In genomic region chr9:37624073-37624472, GRCh38 we compare ENCODE assay signal across 23 cellular contexts. TPM values are rescaled to one million over a fixed set of nuclear protein-coding genes. Genes with fewer than 3 reads are reported as not detected.
DNase-seq lines count a peak whose midpoint lies in the region; ATAC-seq, FAIRE-seq and TF ChIP-seq lines count a peak whose summit lies in the region.
"Had no signal": no experiment of that assay in that cellular context is flagged by ENCODE, and none has a peak within 500 bp of the region (broad histone marks: within the 10 kb centered on the region; RNA-seq: fewer than 3 reads in every experiment).

No MANE protein-coding gene starts in this region.

- no peak for TF ChIP-seq RAD21 in H1 (IDR thresholded peaks at IDR 0.05 in 1 of 2, conservative IDR thresholded peaks at IDR 0.05 in 1 of 2; ENCODE audit: low read depth in 2 of 2, low read length in 2 of 2)

- H3K79me2 ChIP-seq in GM23338 (replicated peaks; ENCODE audit: insufficient read depth): no peaks in the 10 kb centered on the region
- no peaks in the 10 kb centered on the region for H3K79me2 ChIP-seq in H1 (ENCODE audit: control insufficient read depth in 1 of 2, insufficient read depth in 2 of 2, low read length in 2 of 2)

- no peak for TF ChIP-seq POLR2A in H1 (IDR thresholded peaks at IDR 0.05; ENCODE audit: control extremely low read depth in 1 of 2, low read depth in 2 of 2, low read length in 2 of 2)

- H3K4me2 ChIP-seq in GM23338: peak overlapping the region; percentile 64
- peak overlapping the region; percentile 2 to 18; a peak in 2 of 4 replicates for H3K4me2 ChIP-seq in H1 (ENCODE audit: insufficient read depth in 1 of 2, low read depth in 2 of 2, low read length in 2 of 2)

- no peaks in the 10 kb centered on the region for H3K79me1 ChIP-seq in H1 (ENCODE audit: low read depth, low read length)

- no peak overlapping the region for H2BK5ac ChIP-seq in H1 (ENCODE audit: low read depth, low read length)

- peaks cover 30% of the 10 kb centered on the region for H3K4me1 Mint-ChIP-seq in GM23338
- no peaks in the 10 kb centered on the region for H3K4me1 Mint-ChIP-seq in activated T-cell treated with anti-CD3 and anti-CD28 coated beads, Interleukin-2, amount 50 U/mL, for 4 hours (ENCODE audit: low read depth)
- H3K4me1 Mint-ChIP-seq: CD4-positive, alpha-beta memory T cell had no signal

- H3F3A ChIP-seq in GM23338 (replicated peaks; ENCODE audit: low read depth): no peaks in the 10 kb centered on the region

- no peaks in the 10 kb centered on the region for H3K23me2 ChIP-seq in H1 (ENCODE audit: low read depth, low read length)

- no peak overlapping the region for H3K4ac ChIP-seq in H1 (replicated peaks; ENCODE audit: insufficient read length, low read depth, low read length)

- no peak overlapping the region for H3K23ac ChIP-seq in H1 (ENCODE audit: insufficient read length)

- ATAC-seq in GM23338 (peak; percentile 64), GM18858 (IDR thresholded peaks at IDR 0.05; ENCODE audit: unreplicated experiment) (no peak), left lobe of liver (no peak)
- no peak for ATAC-seq in activated naive CD4-positive, alpha-beta T cell treated with anti-CD3 and anti-CD28 coated beads, Interleukin-2, amount 50 U/mL, for 72 hours
- no peak for ATAC-seq in activated T-cell treated with anti-CD3 and anti-CD28 coated beads, Interleukin-2, amount 50 U/mL, for 4 hours
- ATAC-seq: HCT116 had no signal

- no peak overlapping the region for H4K5ac ChIP-seq in H1 (ENCODE audit: insufficient read length, low read depth, low read length)

- no peak overlapping the region for H3K18ac ChIP-seq in H1 (ENCODE audit: extremely low read depth, low read length)

- DNase-seq in GM23338 (ENCODE audit: low spot score) (peak; percentile 11), NCI-H146 (lab: John Stamatoyannopoulos, UW) (peak; percentile 88), SK-N-DZ (ENCODE audit: low spot score) (peak; percentile 29), H1 (ENCODE audit: low read depth in 1 of 2, low spot score in 2 of 2) (no peak), left lobe of liver (ENCODE audit: low spot score) (no peak)
- DNase-seq in activated naive CD4-positive, alpha-beta T cell treated with anti-CD3 and anti-CD28 coated beads, Interleukin-2, amount 50 U/mL, for 72 hours (ENCODE audit: low spot score in 2 of 2): no peak
- DNase-seq in activated T-cell treated with anti-CD3 and anti-CD28 coated beads, Interleukin-2, amount 50 U/mL, for 4 hours: no peak
- DNase-seq: C1 segment of cervical spinal cord; Calu3; CD4-positive, alpha-beta memory T cell; COR-L47; DMS53; DMS79 treated with DMSO at 0.1 percent for 48 hours; GF-D8; H9 had no signal

- no peak overlapping the region for H4K8ac ChIP-seq in H1 (ENCODE audit: extremely low read depth, insufficient read depth, low read length)

- H2AK5ac ChIP-seq in H1 (ENCODE audit: low read depth, low read length): no peak overlapping the region

- H2AFZ ChIP-seq in GM23338 (peak overlapping the region; percentile 45; the same call in 1 of the 2 replicates), H1 (ENCODE audit: low read length) (peak overlapping the region; percentile 48)

- no peak overlapping the region for H3K4me3 ChIP-seq in GM23338
- peak overlapping the region in 1 of 4 experiments; percentile 10; a peak in 2 of 8 replicates for H3K4me3 ChIP-seq in H1 (ENCODE audit: extremely low read depth in 1 of 4, insufficient read depth in 2 of 4, low read depth in 3 of 4, low read length in 4 of 4)

- no peak overlapping the region for H3K14ac ChIP-seq in H1 (ENCODE audit: insufficient read length)

- TF ChIP-seq CTCF in GM23338 (conservative IDR thresholded peaks at IDR 0.05; ENCODE audit: low read depth in 2 of 2) (no peak), H1 (IDR thresholded peaks at IDR 0.05; ENCODE audit: control extremely low read depth in 1 of 3, insufficient read depth in 1 of 3, low read depth in 1 of 3, low read length in 3 of 3) (no peak)

- no peak overlapping the region for H2BK120ac ChIP-seq in H1 (replicated peaks; ENCODE audit: low read depth, low read length)

- CTCF ChIA-PET in H1 (lab: Charles Lee; ENCODE audit: partially characterized antibody): interaction anchor here (0.6 to 1.7 kb wide), 6 partner anchors 8 to 279 kb away, joined by 3 to 4 read pairs (median 3); partner anchors contain the start of genes FRMPD1 and TOMM5

- H2BK15ac ChIP-seq in H1 (ENCODE audit: low read length): no peak overlapping the region

- H3K4me3 Mint-ChIP-seq in GM23338: no peak overlapping the region
- H3K4me3 Mint-ChIP-seq in activated T-cell treated with anti-CD3 and anti-CD28 coated beads, Interleukin-2, amount 50 U/mL, for 4 hours: no peak overlapping the region
- H3K4me3 Mint-ChIP-seq: CD4-positive, alpha-beta memory T cell had no signal

- H3K9me3 Mint-ChIP-seq in GM23338: no peaks in the 10 kb centered on the region
- H3K9me3 Mint-ChIP-seq in activated naive CD4-positive, alpha-beta T cell treated with anti-CD3 and anti-CD28 coated beads, Interleukin-2, amount 50 U/mL, for 72 hours: no peaks in the 10 kb centered on the region
- H3K9me3 Mint-ChIP-seq in activated T-cell treated with anti-CD3 and anti-CD28 coated beads, Interleukin-2, amount 50 U/mL, for 4 hours: no peaks in the 10 kb centered on the region
- H3K9me3 Mint-ChIP-seq: CD4-positive, alpha-beta memory T cell; H9 had no signal

- no peak overlapping the region for H2BK12ac ChIP-seq in H1 (ENCODE audit: low read depth, low read length)

- no peak overlapping the region for H3K9ac ChIP-seq in H1 (replicated peaks in 1 of 4; ENCODE audit: extremely low read depth in 1 of 4, low read depth in 3 of 4, low read length in 3 of 4)

- H3K36me3 ChIP-seq in GM23338 (ENCODE audit: insufficient read depth) (no peaks in the 10 kb centered on the region), H1 (ENCODE audit: control insufficient read depth in 2 of 4, insufficient read depth in 4 of 4, low read length in 3 of 4) (no peaks in the 10 kb centered on the region)

- H3K4me1 ChIP-seq in GM23338 (ENCODE audit: insufficient read depth) (peaks cover 15% of the 10 kb centered on the region), H1 (replicated peaks in 1 of 4; ENCODE audit: control insufficient read depth in 3 of 4, insufficient read depth in 4 of 4, low read length in 3 of 4) (peaks cover 0 to 3% (median 2%) of the 10 kb centered on the region in 4 experiments; a peak in 4 of 7 replicates)

- H3K27me3 ChIP-seq in GM23338 (ENCODE audit: insufficient read depth): no peaks in the 10 kb centered on the region
- H3K27me3 ChIP-seq in H1 (replicated peaks in 1 of 4; ENCODE audit: control insufficient read depth in 3 of 4, extremely low read depth in 1 of 4, insufficient read depth in 3 of 4, low read length in 3 of 4): no peaks in the 10 kb centered on the region

- POLR2A ChIA-PET in H1 (lab: Charles Lee; ENCODE audit: partially characterized antibody): no interaction called here

- no peak for FAIRE-seq in H1 (lab: Jason Lieb, UNC)
- FAIRE-seq: GM12891, GM18507 had no signal

- H3K9me2 ChIP-seq in GM23338 (ENCODE audit: insufficient read depth): no peaks in the 10 kb centered on the region

- WGBS in H1 (ENCODE audit: extremely low coverage in 1 of 2, insufficient coverage in 1 of 2, insufficient read length in 1 of 2, insufficient replicate concordance in 2 of 2, low coverage in 1 of 2, low lambda C conversion rate in 2 of 2, missing lambda C conversion rate in 1 of 2), 2 experiments: 56% methylated on average over 1 of the region's 1 CpG; no CpG with 5 or more reads in 1 of the 2 experiments

- no peak overlapping the region for H2BK20ac ChIP-seq in H1 (ENCODE audit: low read length)

- no peaks in the 10 kb centered on the region for H3K27me3 Mint-ChIP-seq in GM23338 (ENCODE audit: insufficient read depth, low read depth, poor library complexity)
- H3K27me3 Mint-ChIP-seq in activated T-cell treated with anti-CD3 and anti-CD28 coated beads, Interleukin-2, amount 50 U/mL, for 4 hours (ENCODE audit: low read depth): peaks cover 2% of the 10 kb centered on the region

- no peak overlapping the region for H3K27ac ChIP-seq in GM23338 (ENCODE audit: low read depth)
- no peak overlapping the region for H3K27ac ChIP-seq in H1 (ENCODE audit: low read depth, low read length)

- H3K56ac ChIP-seq in H1 (replicated peaks; ENCODE audit: insufficient read length, low read depth, low read length): no peak overlapping the region

- TF ChIP-seq EP300 in H1 (IDR thresholded peaks at IDR 0.05; ENCODE audit: borderline replicate concordance in 1 of 2, low read depth in 2 of 2, low read length in 2 of 2): no peak

- H4K20me1 ChIP-seq in GM23338 (replicated peaks; ENCODE audit: insufficient read depth): no peaks in the 10 kb centered on the region
- H4K20me1 ChIP-seq in H1 (replicated peaks in 1 of 2; ENCODE audit: control insufficient read depth in 1 of 2, insufficient read depth in 2 of 2, low read length in 2 of 2): no peaks in the 10 kb centered on the region

- H3K36me3 Mint-ChIP-seq in GM23338 (ENCODE audit: low read depth): no peaks in the 10 kb centered on the region
- H3K36me3 Mint-ChIP-seq in activated naive CD4-positive, alpha-beta T cell treated with anti-CD3 and anti-CD28 coated beads, Interleukin-2, amount 50 U/mL, for 72 hours: no peaks in the 10 kb centered on the region
- H3K36me3 Mint-ChIP-seq in activated T-cell treated with anti-CD3 and anti-CD28 coated beads, Interleukin-2, amount 50 U/mL, for 4 hours (ENCODE audit: insufficient read depth): no peaks in the 10 kb centered on the region
- H3K36me3 Mint-ChIP-seq: CD4-positive, alpha-beta memory T cell had no signal

- no peak overlapping the region for H3K27ac Mint-ChIP-seq in GM23338
- H3K27ac Mint-ChIP-seq in activated naive CD4-positive, alpha-beta T cell treated with anti-CD3 and anti-CD28 coated beads, Interleukin-2, amount 50 U/mL, for 72 hours: no peak overlapping the region
- H3K27ac Mint-ChIP-seq: CD4-positive, alpha-beta memory T cell had no signal

- H4K91ac ChIP-seq in H1 (replicated peaks; ENCODE audit: insufficient read length, low read length): no peak overlapping the region

- H3K9me3 ChIP-seq in H1 (ENCODE audit: insufficient read depth in 2 of 2, low read depth in 1 of 2, low read length in 1 of 2): no peaks in the 10 kb centered on the region

RNA-seq across cellular contexts. Expression of gene FRMPD1, which starts 26.7 kb away (rescaled TPM):
- total RNA-seq in GM23338 (2014; rRNA removed; shearing (Covaris generic)): 0.12 and 0.63 TPM in 2 replicates
- polyA plus RNA-seq in GM23338 (2016; fragmentation: Nextera tagmentation; extraction: Ambion mirVana) (0.23 and 0.37 TPM in 2 replicates), H1 (2011; rRNA removed) (0.25 and 0.27 TPM in 2 replicates)
- 7.6 and 9.3 TPM in 2 replicates for polyA plus RNA-seq in SK-N-DZ (2014; cell fraction: cytosol; rRNA removed)
- 9.4 and 16.1 TPM in 2 replicates for polyA plus RNA-seq in SK-N-DZ (2014; cell fraction: nucleus; rRNA removed)
- total RNA-seq in H1 (2021; fragmentation: NEBNext Ultra II Directional; extraction: Animal tissue kit (Norgen Biotek cat#: 25700)): 0.32 and 0.52 TPM in 2 replicates
- polyA plus RNA-seq in H1 (2011; cell fraction: cytosol; rRNA removed): 0.13 TPM
- polyA plus RNA-seq in H1 (2011; cell fraction: nucleus; rRNA removed): 0.53 TPM
- 0.27 to 0.35 TPM (median 0.29 TPM) in 4 replicates for polyA plus RNA-seq in H1 (2012, experiment 1 of 2)
- polyA plus RNA-seq in H1 (2012, experiment 2 of 2): 0.24 TPM
- 0.14 TPM for polyA plus RNA-seq in H1 (2013, experiment 1 of 2)
- 0.15 TPM for polyA plus RNA-seq in H1 (2013, experiment 2 of 2)
- polyA minus RNA-seq in H1 (2011; rRNA and poly(A)+ RNA removed): 0.41 and 0.46 TPM in 2 replicates
- polyA minus RNA-seq in H1 (2011; cell fraction: cytosol; rRNA and poly(A)+ RNA removed): not detected
- 0.20 TPM for polyA minus RNA-seq in H1 (2011; cell fraction: nucleus; rRNA and poly(A)+ RNA removed)
- not detected for total RNA-seq in activated naive CD4-positive, alpha-beta T cell treated with anti-CD3 and anti-CD28 coated beads, Interleukin-2, amount 50 U/mL, for 72 hours
- 0.88 TPM for total RNA-seq in left lobe of liver
- under 1 TPM in 1 of 3 donors, not detected in 2; 0.03 TPM for total RNA-seq in activated T-cell treated with anti-CD3 and anti-CD28 coated beads, Interleukin-2, amount 50 U/mL, for 4 hours
- total RNA-seq: A673; Calu3; CD4-positive, alpha-beta memory T cell; G401; H4 had no signal
- polyA plus RNA-seq: BJ; CD4-positive, alpha-beta memory T cell had no signal

RNA-seq across cellular contexts. Expression of gene TOMM5, which starts 31.7 kb away (rescaled TPM):
- total RNA-seq in GM23338 (2014; rRNA removed; shearing (Covaris generic)): 142 and 158 TPM in 2 replicates
- polyA plus RNA-seq in GM23338 (2016; fragmentation: Nextera tagmentation; extraction: Ambion mirVana) (529 and 593 TPM in 2 replicates), H1 (2011; rRNA removed) (127 and 171 TPM in 2 replicates)
- polyA plus RNA-seq in SK-N-DZ (2014; cell fraction: cytosol; rRNA removed): 443 and 454 TPM in 2 replicates
- polyA plus RNA-seq in SK-N-DZ (2014; cell fraction: nucleus; rRNA removed): 310 and 362 TPM in 2 replicates
- total RNA-seq in H1 (2021; fragmentation: NEBNext Ultra II Directional; extraction: Animal tissue kit (Norgen Biotek cat#: 25700)): 160 and 174 TPM in 2 replicates
- polyA plus RNA-seq in H1 (2011; cell fraction: cytosol; rRNA removed): 187 TPM
- polyA plus RNA-seq in H1 (2011; cell fraction: nucleus; rRNA removed): 99.7 TPM
- polyA plus RNA-seq in H1 (2012, experiment 1 of 2): 159 to 278 TPM (median 194 TPM) in 4 replicates
- polyA plus RNA-seq in H1 (2012, experiment 2 of 2): 329 TPM
- polyA plus RNA-seq in H1 (2013, experiment 1 of 2): 219 TPM
- 242 TPM for polyA plus RNA-seq in H1 (2013, experiment 2 of 2)
- polyA minus RNA-seq in H1 (2011; rRNA and poly(A)+ RNA removed): 59.7 and 60.3 TPM in 2 replicates
- polyA minus RNA-seq in H1 (2011; cell fraction: cytosol; rRNA and poly(A)+ RNA removed): 72.3 TPM
- 56.6 TPM for polyA minus RNA-seq in H1 (2011; cell fraction: nucleus; rRNA and poly(A)+ RNA removed)
- total RNA-seq in activated naive CD4-positive, alpha-beta T cell treated with anti-CD3 and anti-CD28 coated beads, Interleukin-2, amount 50 U/mL, for 72 hours: 100 to 1,000 TPM in 1 of 2 donors, 10 to 100 TPM in 1; 76.4 to 123 TPM
- total RNA-seq in left lobe of liver: 35.4 TPM
- 100 to 1,000 TPM; 212 to 235 (median 212) TPM for total RNA-seq in activated T-cell treated with anti-CD3 and anti-CD28 coated beads, Interleukin-2, amount 50 U/mL, for 4 hours

RNA-seq across cellular contexts. Expression of gene FBXO10, which starts 47.9 kb away (rescaled TPM):
- total RNA-seq in GM23338 (2014; rRNA removed; shearing (Covaris generic)): 11.5 and 13.4 TPM in 2 replicates
- polyA plus RNA-seq in GM23338 (2016; fragmentation: Nextera tagmentation; extraction: Ambion mirVana): 3.4 TPM in 2 replicates
- polyA plus RNA-seq in SK-N-DZ (2014; cell fraction: cytosol; rRNA removed): 13.7 and 15.8 TPM in 2 replicates
- 23.1 and 25.5 TPM in 2 replicates for polyA plus RNA-seq in SK-N-DZ (2014; cell fraction: nucleus; rRNA removed)
- 13.1 and 15.4 TPM in 2 replicates for total RNA-seq in H1 (2021; fragmentation: NEBNext Ultra II Directional; extraction: Animal tissue kit (Norgen Biotek cat#: 25700))
- 13.9 and 17.4 TPM in 2 replicates for polyA plus RNA-seq in H1 (2011; rRNA removed)
- 16.0 TPM for polyA plus RNA-seq in H1 (2011; cell fraction: cytosol; rRNA removed)
- 24.4 TPM for polyA plus RNA-seq in H1 (2011; cell fraction: nucleus; rRNA removed)
- 12.9 to 15.5 TPM (median 14.2 TPM) in 4 replicates for polyA plus RNA-seq in H1 (2012, experiment 1 of 2)
- 10.5 TPM for polyA plus RNA-seq in H1 (2012, experiment 2 of 2)
- 7.4 TPM for polyA plus RNA-seq in H1 (2013, experiment 1 of 2)
- polyA plus RNA-seq in H1 (2013, experiment 2 of 2): 8.2 TPM
- polyA minus RNA-seq in H1 (2011; rRNA and poly(A)+ RNA removed): 21.2 and 32.7 TPM in 2 replicates
- 11.5 TPM for polyA minus RNA-seq in H1 (2011; cell fraction: cytosol; rRNA and poly(A)+ RNA removed)
- polyA minus RNA-seq in H1 (2011; cell fraction: nucleus; rRNA and poly(A)+ RNA removed): 15.6 TPM
- 1 to 10 TPM; 1.3 to 1.4 TPM for total RNA-seq in activated naive CD4-positive, alpha-beta T cell treated with anti-CD3 and anti-CD28 coated beads, Interleukin-2, amount 50 U/mL, for 72 hours
- total RNA-seq in left lobe of liver: 3.4 TPM
- total RNA-seq in activated T-cell treated with anti-CD3 and anti-CD28 coated beads, Interleukin-2, amount 50 U/mL, for 4 hours: 1 to 10 TPM; 1.7 to 2.7 (median 2.5) TPM

Comparison
In these comparisons a context has a peak if more than half of its experiments do, and no peak if none do; other contexts are left out.
1. DNase-seq: peak in GM23338 (single experiment), NCI-H146 (single experiment) and SK-N-DZ (single experiment); none in H1 (0 of 2), activated naive CD4-positive, alpha-beta T cell treated with anti-CD3 and anti-CD28 coated beads, Interleukin-2, amount 50 U/mL, for 72 hours (0 of 2), left lobe of liver (single experiment) and activated T-cell treated with anti-CD3 and anti-CD28 coated beads, Interleukin-2, amount 50 U/mL, for 4 hours (single experiment).